Comparison of ENCODE assay signal across 19 cellular contexts in the genomic region with DNA sequence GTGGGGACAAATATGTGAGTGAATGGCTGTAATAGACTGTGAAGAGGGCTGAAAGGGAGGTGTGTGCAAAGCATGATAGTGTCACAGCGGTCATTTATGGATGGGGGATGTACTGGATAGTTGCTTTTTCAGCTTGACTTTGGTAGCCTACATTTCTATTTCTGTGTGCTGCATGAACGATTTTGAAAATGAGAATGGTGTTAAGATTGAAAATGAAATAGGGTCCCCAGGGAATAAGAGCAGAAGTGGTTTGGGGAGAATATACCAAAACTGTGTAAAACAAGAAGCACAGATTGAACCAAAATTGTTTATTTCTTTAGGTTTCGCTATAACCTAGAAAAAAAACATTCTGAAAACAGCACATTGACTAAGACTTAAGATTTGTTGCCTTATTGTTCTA. TPM values are rescaled to one million over a fixed set of nuclear protein-coding genes. Genes with fewer than 3 reads are reported as not detected.
DNase-seq lines count a peak whose midpoint lies in the region; ATAC-seq and TF ChIP-seq lines count a peak whose summit lies in the region.
"Had no signal": no experiment of that assay in that cellular context is flagged by ENCODE, and none has a peak within 500 bp of the region (broad histone marks: within the 10 kb centered on the region; RNA-seq: fewer than 3 reads in every experiment).

No MANE protein-coding gene starts in this region.

- no peaks in the 10 kb centered on the region for H3K27me3 ChIP-seq in BLaER1
- H3K27me3 ChIP-seq: left lung had no signal

- no peak overlapping the region for H3K9ac ChIP-seq in BLaER1
- H3K9ac ChIP-seq: KMS-11 had no signal

- intact Hi-C loops in activated CD4-positive, alpha-beta T cell treated with anti-CD3 and anti-CD28 coated beads, Interleukin-2, amount 10 ng/mL, durations not matched to agents 24 days and 14 days (cut with micrococcal nuclease): no loop called here

- no peak overlapping the region for H3K4me3 Mint-ChIP-seq in nephron progenitor cell
- H3K4me3 Mint-ChIP-seq in activated CD4-positive, alpha-beta T cell treated with anti-CD3 and anti-CD28 coated beads, Interleukin-2, amount 10 ng/mL, durations not matched to agents 24 days and 14 days: no peak overlapping the region
- H3K4me3 Mint-ChIP-seq: T-helper 2 cell treated with Interferon-gamma antibody and Interleukin-4, amounts not matched to agents 5 μg/mL and 100 μg/mL, for 36 hours had no signal

- H3K9me3 Mint-ChIP-seq in nephron progenitor cell: no peaks in the 10 kb centered on the region
- peaks cover 13% of the 10 kb centered on the region for H3K9me3 Mint-ChIP-seq in activated CD4-positive, alpha-beta T cell treated with anti-CD3 and anti-CD28 coated beads, Interleukin-2, amount 10 ng/mL, durations not matched to agents 24 days and 14 days
- H3K9me3 Mint-ChIP-seq: T-helper 2 cell treated with Interferon-gamma antibody and Interleukin-4, amounts not matched to agents 5 μg/mL and 100 μg/mL, for 36 hours had no signal

- peaks cover 29% of the 10 kb centered on the region for H3K4me1 ChIP-seq in BLaER1
- H3K4me1 ChIP-seq: left lung had no signal

- no peaks in the 10 kb centered on the region for H3K27me3 Mint-ChIP-seq in nephron progenitor cell (ENCODE audit: low read depth, poor library complexity)
- no peaks in the 10 kb centered on the region for H3K27me3 Mint-ChIP-seq in activated CD4-positive, alpha-beta T cell treated with anti-CD3 and anti-CD28 coated beads, Interleukin-2, amount 10 ng/mL, durations not matched to agents 24 days and 14 days

- no peaks in the 10 kb centered on the region for H3K36me3 Mint-ChIP-seq in nephron progenitor cell (ENCODE audit: low read depth)
- no peaks in the 10 kb centered on the region for H3K36me3 Mint-ChIP-seq in activated CD4-positive, alpha-beta T cell treated with anti-CD3 and anti-CD28 coated beads, Interleukin-2, amount 10 ng/mL, durations not matched to agents 24 days and 14 days (ENCODE audit: low read depth)

- peak; percentile 48 for ATAC-seq in GM19043 (IDR thresholded peaks at IDR 0.05; ENCODE audit: low read depth, unreplicated experiment)
- peak; percentile 76 for ATAC-seq in GM21825 (IDR thresholded peaks at IDR 0.05; ENCODE audit: unreplicated experiment)
- peak; percentile 48 for ATAC-seq in HG03139 (IDR thresholded peaks at IDR 0.05; ENCODE audit: unreplicated experiment)
- ATAC-seq: left lung, Panc1 had no signal

- H3K27ac Mint-ChIP-seq in nephron progenitor cell: no peak overlapping the region
- no peak overlapping the region for H3K27ac Mint-ChIP-seq in activated CD4-positive, alpha-beta T cell treated with anti-CD3 and anti-CD28 coated beads, Interleukin-2, amount 10 ng/mL, durations not matched to agents 24 days and 14 days
- H3K27ac Mint-ChIP-seq: T-helper 2 cell treated with Interferon-gamma antibody and Interleukin-4, amounts not matched to agents 5 μg/mL and 100 μg/mL, for 36 hours had no signal

- H4K20me1 ChIP-seq in BLaER1: no peaks in the 10 kb centered on the region

- no peaks in the 10 kb centered on the region for H3K4me1 Mint-ChIP-seq in nephron progenitor cell
- H3K4me1 Mint-ChIP-seq in activated CD4-positive, alpha-beta T cell treated with anti-CD3 and anti-CD28 coated beads, Interleukin-2, amount 10 ng/mL, durations not matched to agents 24 days and 14 days: peaks cover 14% of the 10 kb centered on the region

- no peak overlapping the region for H3K27ac ChIP-seq in BLaER1
- H3K27ac ChIP-seq: KMS-11, left lung had no signal

- H3K36me3 ChIP-seq in BLaER1: no peaks in the 10 kb centered on the region
- H3K36me3 ChIP-seq: left lung had no signal

- no peak overlapping the region for H3K4me3 ChIP-seq in BLaER1
- H3K4me3 ChIP-seq: left lung had no signal

- no peak for DNase-seq in nephron progenitor cell
- DNase-seq in NCI-H1092 (lab: John Stamatoyannopoulos, UW): no peak
- no peak for DNase-seq in activated CD4-positive, alpha-beta T cell treated with anti-CD3 and anti-CD28 coated beads, Interleukin-2, amount 10 ng/mL, durations not matched to agents 24 days and 14 days
- DNase-seq in SHP77 treated with DMSO at 0.1 percent for 48 hours (lab: John Stamatoyannopoulos, UW): no peak
- DNase-seq: activated CD8-positive, alpha-beta memory T cell treated with anti-CD3 and anti-CD28 coated beads, Interleukin-2, amount 50 U/mL, for 4 hours; amniotic stem cell; DND-41; effector CD8-positive, alpha-beta T cell; H7; left lung; occipital lobe; stimulated activated CD4-positive, alpha-beta T cell treated with anti-CD3 and anti-CD28 coated beads, Interleukin-15, amount 100 ng/mL, for 24 hours had no signal

- no peak for TF ChIP-seq CTCF in nephron progenitor cell (IDR thresholded peaks at IDR 0.05)

- peak overlapping the region; percentile 67 for H3K4me2 ChIP-seq in BLaER1
- H3K4me2 ChIP-seq: KMS-11 had no signal

- no peaks in the 10 kb centered on the region for H3K9me3 ChIP-seq in BLaER1
- H3K9me3 ChIP-seq: left lung had no signal

RNA-seq across cellular contexts. Expression of gene CLNK, which starts 58.8 kb away (rescaled TPM):
- 0.79 and 0.80 TPM in 2 replicates for total RNA-seq in activated CD4-positive, alpha-beta T cell treated with anti-CD3 and anti-CD28 coated beads, Interleukin-2, amount 10 ng/mL, durations not matched to agents 24 days and 14 days
- total RNA-seq: H7, occipital lobe had no signal
